1 cellular context compared by ENCODE assay signal in the genomic region with DNA sequence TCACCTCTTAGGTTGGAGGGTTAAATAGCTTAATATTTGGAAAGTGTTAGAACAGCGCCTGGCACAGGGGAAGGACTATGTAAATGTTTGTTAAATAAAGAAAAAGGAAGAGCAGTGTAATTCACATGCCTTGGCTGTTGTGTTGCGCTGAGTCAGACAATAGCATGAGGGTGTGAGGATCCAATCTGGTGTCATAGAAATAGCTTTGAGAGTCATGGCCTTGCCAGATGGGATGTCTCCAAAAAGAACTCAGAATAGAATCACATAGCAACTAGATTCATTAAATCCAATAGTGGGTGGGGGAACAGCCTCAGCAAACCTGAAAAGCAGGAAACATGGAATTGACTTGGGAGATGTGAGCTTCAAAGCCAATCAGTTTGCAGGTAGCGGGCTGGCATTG.
TF ChIP-seq lines count a peak whose summit lies in the region.

No MANE protein-coding gene starts in this region.

TF ChIP-seq in K562, 482 proteins besides CTCF, POLR2A, EP300 and RAD21:
- TF ChIP-seq C11orf30 (IDR thresholded peaks at IDR 0.05; ENCODE audit: low read depth) (peak; percentile 34; the same call in 1 of the 2 replicates), PPARD (CRISPR knock-in tag; IDR thresholded peaks at IDR 0.05) (no peak), MAFG (tag; conservative IDR thresholded peaks at IDR 0.05) (peak; percentile 26; the same call in 1 of the 2 replicates), MAFF (IDR thresholded peaks at IDR 0.05; ENCODE audit: low read length) (peak; percentile 4; the same call in 1 of the 2 replicates), RB1 (IDR thresholded peaks at IDR 0.05; ENCODE audit: low read depth) (no peak), ZNF316 (IDR thresholded peaks at IDR 0.05) (peak; percentile 69), ZNF140 (CRISPR knock-in tag; IDR thresholded peaks at IDR 0.05) (no peak)
